In genomic region chr15:34039180-34039486, GRCh38 we compare ENCODE assay signal across 1 cellular context.
TF ChIP-seq lines count a peak whose summit lies in the region.

AVEN (minus strand) TSS chr15:34039204; CDS start chr15:34039046, 158 bp downstream.

TF ChIP-seq in GM23338, 12 proteins besides CTCF, POLR2A, EP300 and RAD21 (continued from another document):
- TF ChIP-seq ZNF462 (CRISPR knock-in tag; IDR thresholded peaks at IDR 0.05) (no peak), ZNF114 (CRISPR knock-in tag; IDR thresholded peaks at IDR 0.05) (no peak), POLR2AphosphoS5 (IDR thresholded peaks at IDR 0.05; ENCODE audit: low read depth) (no peak), STAT1 (IDR thresholded peaks at IDR 0.05; ENCODE audit: unreplicated experiment) (no peak), EZH2 (IDR thresholded peaks at IDR 0.05; ENCODE audit: low read depth, unreplicated experiment) (no peak), ZNF331 (CRISPR knock-in tag; IDR thresholded peaks at IDR 0.05; ENCODE audit: low read depth) (no peak), EZH2phosphoT487 (IDR thresholded peaks at IDR 0.05; ENCODE audit: unreplicated experiment) (no peak), CREB1 (CRISPR knock-in tag; IDR thresholded peaks at IDR 0.05; ENCODE audit: low read depth) (no peak)
- TF ChIP-seq, protein P1, sequence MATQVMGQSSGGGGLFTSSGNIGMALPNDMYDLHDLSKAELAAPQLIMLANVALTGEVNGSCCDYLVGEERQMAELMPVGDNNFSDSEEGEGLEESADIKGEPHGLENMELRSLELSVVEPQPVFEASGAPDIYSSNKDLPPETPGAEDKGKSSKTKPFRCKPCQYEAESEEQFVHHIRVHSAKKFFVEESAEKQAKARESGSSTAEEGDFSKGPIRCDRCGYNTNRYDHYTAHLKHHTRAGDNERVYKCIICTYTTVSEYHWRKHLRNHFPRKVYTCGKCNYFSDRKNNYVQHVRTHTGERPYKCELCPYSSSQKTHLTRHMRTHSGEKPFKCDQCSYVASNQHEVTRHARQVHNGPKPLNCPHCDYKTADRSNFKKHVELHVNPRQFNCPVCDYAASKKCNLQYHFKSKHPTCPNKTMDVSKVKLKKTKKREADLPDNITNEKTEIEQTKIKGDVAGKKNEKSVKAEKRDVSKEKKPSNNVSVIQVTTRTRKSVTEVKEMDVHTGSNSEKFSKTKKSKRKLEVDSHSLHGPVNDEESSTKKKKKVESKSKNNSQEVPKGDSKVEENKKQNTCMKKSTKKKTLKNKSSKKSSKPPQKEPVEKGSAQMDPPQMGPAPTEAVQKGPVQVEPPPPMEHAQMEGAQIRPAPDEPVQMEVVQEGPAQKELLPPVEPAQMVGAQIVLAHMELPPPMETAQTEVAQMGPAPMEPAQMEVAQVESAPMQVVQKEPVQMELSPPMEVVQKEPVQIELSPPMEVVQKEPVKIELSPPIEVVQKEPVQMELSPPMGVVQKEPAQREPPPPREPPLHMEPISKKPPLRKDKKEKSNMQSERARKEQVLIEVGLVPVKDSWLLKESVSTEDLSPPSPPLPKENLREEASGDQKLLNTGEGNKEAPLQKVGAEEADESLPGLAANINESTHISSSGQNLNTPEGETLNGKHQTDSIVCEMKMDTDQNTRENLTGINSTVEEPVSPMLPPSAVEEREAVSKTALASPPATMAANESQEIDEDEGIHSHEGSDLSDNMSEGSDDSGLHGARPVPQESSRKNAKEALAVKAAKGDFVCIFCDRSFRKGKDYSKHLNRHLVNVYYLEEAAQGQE (IDR thresholded peaks at IDR 0.05; ENCODE audit: unreplicated experiment) = no peak
